ENCODE assay signal across 1 cellular context in the genomic region with DNA sequence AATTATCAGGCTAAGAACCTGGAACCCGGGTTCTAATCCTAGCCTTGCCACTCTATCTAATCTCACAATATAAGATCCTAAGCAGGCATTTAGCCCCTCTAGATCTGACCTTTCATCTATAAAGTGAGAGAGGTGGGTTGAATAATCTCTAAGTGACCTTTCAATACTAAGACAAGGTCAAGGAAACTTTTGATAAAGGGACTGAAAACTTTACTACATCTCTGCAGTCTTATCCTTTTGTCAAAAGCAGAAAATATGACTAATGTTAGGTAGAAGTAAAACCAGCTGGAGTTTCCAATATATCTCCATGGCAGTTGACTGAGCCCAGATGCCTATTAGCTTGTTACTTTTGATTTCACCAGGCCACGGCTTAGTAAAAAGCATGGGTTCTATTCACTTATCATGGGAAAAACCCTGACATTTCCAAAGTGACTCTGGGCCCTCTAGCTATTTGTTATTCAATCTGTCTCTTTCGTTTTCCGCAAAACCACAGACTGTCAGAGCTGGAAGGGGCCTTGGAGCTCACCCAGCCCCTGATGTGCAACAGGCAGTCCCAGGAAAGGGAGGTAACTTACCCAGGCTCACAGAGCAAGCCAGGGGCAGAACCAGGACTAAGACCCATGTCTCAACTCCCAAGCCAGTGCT.
TF ChIP-seq lines count a peak whose summit lies in the region.

No MANE protein-coding gene starts in this region.

TF ChIP-seq in WTC11, 78 proteins besides CTCF, POLR2A, EP300 and RAD21 (continued from another document):
- TF ChIP-seq, protein P1, sequence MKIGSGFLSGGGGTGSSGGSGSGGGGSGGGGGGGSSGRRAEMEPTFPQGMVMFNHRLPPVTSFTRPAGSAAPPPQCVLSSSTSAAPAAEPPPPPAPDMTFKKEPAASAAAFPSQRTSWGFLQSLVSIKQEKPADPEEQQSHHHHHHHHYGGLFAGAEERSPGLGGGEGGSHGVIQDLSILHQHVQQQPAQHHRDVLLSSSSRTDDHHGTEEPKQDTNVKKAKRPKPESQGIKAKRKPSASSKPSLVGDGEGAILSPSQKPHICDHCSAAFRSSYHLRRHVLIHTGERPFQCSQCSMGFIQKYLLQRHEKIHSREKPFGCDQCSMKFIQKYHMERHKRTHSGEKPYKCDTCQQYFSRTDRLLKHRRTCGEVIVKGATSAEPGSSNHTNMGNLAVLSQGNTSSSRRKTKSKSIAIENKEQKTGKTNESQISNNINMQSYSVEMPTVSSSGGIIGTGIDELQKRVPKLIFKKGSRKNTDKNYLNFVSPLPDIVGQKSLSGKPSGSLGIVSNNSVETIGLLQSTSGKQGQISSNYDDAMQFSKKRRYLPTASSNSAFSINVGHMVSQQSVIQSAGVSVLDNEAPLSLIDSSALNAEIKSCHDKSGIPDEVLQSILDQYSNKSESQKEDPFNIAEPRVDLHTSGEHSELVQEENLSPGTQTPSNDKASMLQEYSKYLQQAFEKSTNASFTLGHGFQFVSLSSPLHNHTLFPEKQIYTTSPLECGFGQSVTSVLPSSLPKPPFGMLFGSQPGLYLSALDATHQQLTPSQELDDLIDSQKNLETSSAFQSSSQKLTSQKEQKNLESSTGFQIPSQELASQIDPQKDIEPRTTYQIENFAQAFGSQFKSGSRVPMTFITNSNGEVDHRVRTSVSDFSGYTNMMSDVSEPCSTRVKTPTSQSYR (CRISPR knock-in tag; IDR thresholded peaks at IDR 0.05) = no peak
